ENCODE assay signal across 21 cellular contexts in genomic region chr2:43029186-43029585, GRCh38.
"Had no signal": no experiment of that assay in that cellular context is flagged by ENCODE, and none has a peak within 500 bp of the region (broad histone marks: within the 10 kb centered on the region; RNA-seq: fewer than 3 reads in every experiment).

No MANE protein-coding gene starts in this region.

- H3K4me3 Mint-ChIP-seq: activated T-helper 17 cell treated with anti-CD3 and anti-CD28 coated beads, Interleukin-2, amount 50 U/mL, for 72 hours; type B pancreatic cell; WTC11 had no signal

- H3K9me3 Mint-ChIP-seq: activated naive CD4-positive, alpha-beta T cell treated with anti-CD3 and anti-CD28 coated beads, Interleukin-2, amount 50 U/mL, for 72 hours; activated T-helper 17 cell treated with anti-CD3 and anti-CD28 coated beads, Interleukin-2, amount 50 U/mL, for 72 hours; WTC11 had no signal

- H3K27me3 ChIP-seq: ascending aorta, brain microvascular endothelial cell, colonic mucosa, gastroesophageal sphincter, neutrophil, pancreas, testis, vagina had no signal

- H3K27ac Mint-ChIP-seq: activated naive CD4-positive, alpha-beta T cell treated with anti-CD3 and anti-CD28 coated beads, Interleukin-2, amount 50 U/mL, for 72 hours; activated T-helper 17 cell treated with anti-CD3 and anti-CD28 coated beads, Interleukin-2, amount 50 U/mL, for 72 hours; type B pancreatic cell; WTC11 had no signal

- H3K9me3 ChIP-seq: ascending aorta, colonic mucosa, gastroesophageal sphincter, neutrophil, pancreas, testis, vagina had no signal

- H3K27me3 Mint-ChIP-seq: activated T-helper 17 cell treated with anti-CD3 and anti-CD28 coated beads, Interleukin-2, amount 50 U/mL, for 72 hours; type B pancreatic cell had no signal

- ATAC-seq: activated naive CD4-positive, alpha-beta T cell treated with anti-CD3 and anti-CD28 coated beads, Interleukin-2, amount 50 U/mL, for 72 hours; activated T-helper 17 cell treated with anti-CD3 and anti-CD28 coated beads, Interleukin-2, amount 50 U/mL, for 72 hours; gastroesophageal sphincter; left ventricle myocardium superior; pancreas; right cardiac atrium; WTC11 had no signal

- DNase-seq: activated T-cell treated with anti-CD3 and anti-CD28 coated beads, Interleukin-2, amount 50 U/mL, for 1 hour; brain microvascular endothelial cell; central memory CD4-positive, alpha-beta T cell; colonic mucosa; head of caudate nucleus; left ventricle myocardium superior; pancreas; right cardiac atrium; stimulated activated naive CD4-positive, alpha-beta T cell; T-helper 9 cell; testis had no signal

- H3K36me3 ChIP-seq: ascending aorta, brain microvascular endothelial cell, colonic mucosa, gastroesophageal sphincter, neutrophil, pancreas, vagina had no signal

- H3K4me3 ChIP-seq: ascending aorta, colonic mucosa, gastroesophageal sphincter, pancreas, skin epidermis, testis, vagina had no signal

- H3K36me3 Mint-ChIP-seq: activated naive CD4-positive, alpha-beta T cell treated with anti-CD3 and anti-CD28 coated beads, Interleukin-2, amount 50 U/mL, for 72 hours; WTC11 had no signal

- H3K27ac ChIP-seq: ascending aorta, brain microvascular endothelial cell, colonic mucosa, epithelial cell of prostate, gastroesophageal sphincter, neutrophil, pancreas, testis, vagina had no signal
